ENCODE assay signal across 11 cellular contexts in the genomic region with DNA sequence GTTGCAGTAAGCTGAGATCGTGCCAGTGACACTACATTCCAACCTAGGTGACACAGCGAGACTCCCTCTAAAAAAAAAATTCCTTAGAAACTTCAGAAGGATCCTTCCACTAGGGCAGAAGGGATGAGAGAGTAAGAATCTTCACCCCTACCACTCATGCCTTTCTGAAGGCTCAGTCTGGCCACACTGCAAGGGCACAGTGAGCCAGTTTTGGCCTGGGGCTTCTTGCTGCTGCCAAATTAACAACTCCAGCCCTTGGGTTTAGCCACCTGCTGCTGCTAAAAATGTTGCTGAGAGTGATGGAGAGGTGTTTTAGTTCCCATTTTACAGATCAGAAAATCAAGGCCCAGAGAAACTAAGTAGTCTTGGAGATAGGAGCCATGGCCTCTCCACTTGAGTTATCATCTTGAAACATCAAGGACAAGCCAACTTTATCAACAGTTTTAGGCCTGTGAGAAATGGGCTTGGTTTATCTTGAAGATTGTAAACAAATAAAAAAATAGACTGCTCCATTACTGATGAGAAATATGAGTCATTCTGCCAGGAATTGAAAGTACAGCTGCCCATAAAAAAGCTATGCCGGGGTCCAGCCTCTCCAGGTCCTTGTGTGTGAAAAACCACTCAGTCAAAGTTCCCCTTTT. TPM values are rescaled to one million over a fixed set of nuclear protein-coding genes. Genes with fewer than 3 reads are reported as not detected.
DNase-seq lines count a peak whose midpoint lies in the region; TF ChIP-seq lines count a peak whose summit lies in the region.
"Had no signal": no experiment of that assay in that cellular context is flagged by ENCODE, and none has a peak within 500 bp of the region (broad histone marks: within the 10 kb centered on the region; RNA-seq: fewer than 3 reads in every experiment).

No MANE protein-coding gene starts in this region.

- intact Hi-C loops in posterior cingulate gyrus (cut with DNase I) = no loop called here

- TF ChIP-seq CTCF in MM.1S (IDR thresholded peaks at IDR 0.05; ENCODE audit: low read length) = no peak
- no peak for TF ChIP-seq CTCF in neural progenitor cell (IDR thresholded peaks at IDR 0.05)
- no peak for TF ChIP-seq CTCF in GM10266 (IDR thresholded peaks at IDR 0.05; ENCODE audit: control insufficient read depth, insufficient read depth, low read depth, missing control alignments)

- peaks cover 36% of the 10 kb centered on the region for H3F3A ChIP-seq in MM.1S (ENCODE audit: insufficient read depth, low read length)
- H3F3A ChIP-seq in neural progenitor cell (ENCODE audit: low read depth) = no peaks in the 10 kb centered on the region

- H3K9me2 ChIP-seq in MM.1S (replicated peaks; ENCODE audit: insufficient read depth, low read length) = no peaks in the 10 kb centered on the region

- H3K27me3 ChIP-seq in MM.1S (replicated peaks; ENCODE audit: insufficient read depth, low read length) (no peaks in the 10 kb centered on the region), neural progenitor cell (peaks cover 4% of the 10 kb centered on the region)

- H3K27ac ChIP-seq in MM.1S (ENCODE audit: low read length) (peak overlapping the region; percentile 49; the same call in 1 of the 2 replicates), neural progenitor cell (no peak overlapping the region), substantia nigra (ENCODE audit: low read depth, low read length, poor library complexity, severe bottlenecking) (no peak overlapping the region)
- H3K27ac ChIP-seq: coronary artery had no signal

- H3K4me3 ChIP-seq in MM.1S (ENCODE audit: low read length) (no peak overlapping the region), neural progenitor cell (no peak overlapping the region)
- H3K4me3 ChIP-seq: coronary artery had no signal

- peak overlapping the region; percentile 80 for H3K27ac Mint-ChIP-seq in activated CD4-positive, alpha-beta T cell treated with anti-CD3 and anti-CD28 coated beads, Interleukin-2, amount 10 ng/mL, durations not matched to agents 7 days and 5 days
- no peak overlapping the region for H3K27ac Mint-ChIP-seq in neural progenitor cell

- CTCF ChIA-PET in activated CD4-positive, alpha-beta T cell treated with anti-CD3 and anti-CD28 coated beads, Interleukin-2, amount 10 ng/mL, durations not matched to agents 7 days and 5 days (lab: Charles Lee) = interaction anchor here (1.0 to 1.5 kb wide), 4 partner anchors 9 to 348 kb away, joined by 3 to 8 read pairs (median 3); a partner anchor contains a TSS

- no peak overlapping the region for H3K4me3 Mint-ChIP-seq in activated CD4-positive, alpha-beta T cell treated with anti-CD3 and anti-CD28 coated beads, Interleukin-2, amount 10 ng/mL, durations not matched to agents 7 days and 5 days
- no peak overlapping the region for H3K4me3 Mint-ChIP-seq in neural progenitor cell

- H4K20me1 ChIP-seq in MM.1S (ENCODE audit: insufficient read depth, low read length) (no peaks in the 10 kb centered on the region), neural progenitor cell (ENCODE audit: low read depth) (no peaks in the 10 kb centered on the region)

- no peaks in the 10 kb centered on the region for H3K27me3 Mint-ChIP-seq in activated CD4-positive, alpha-beta T cell treated with anti-CD3 and anti-CD28 coated beads, Interleukin-2, amount 10 ng/mL, durations not matched to agents 7 days and 5 days
- H3K27me3 Mint-ChIP-seq in neural progenitor cell (ENCODE audit: insufficient read depth, low read depth) = peaks cover 6% of the 10 kb centered on the region

- H3K36me3 ChIP-seq in MM.1S (replicated peaks; ENCODE audit: insufficient read depth, low read length) (no peaks in the 10 kb centered on the region), neural progenitor cell (no peaks in the 10 kb centered on the region)

- peaks cover 8% of the 10 kb centered on the region for H3K36me3 Mint-ChIP-seq in activated CD4-positive, alpha-beta T cell treated with anti-CD3 and anti-CD28 coated beads, Interleukin-2, amount 10 ng/mL, durations not matched to agents 7 days and 5 days (ENCODE audit: low read depth)
- no peaks in the 10 kb centered on the region for H3K36me3 Mint-ChIP-seq in neural progenitor cell

- POLR2A ChIA-PET in activated CD4-positive, alpha-beta T cell treated with anti-CD3 and anti-CD28 coated beads, Interleukin-2, amount 10 ng/mL, durations not matched to agents 7 days and 5 days (lab: Charles Lee) = no interaction called here

- no peak overlapping the region for H3K9ac ChIP-seq in MM.1S (ENCODE audit: low read length)
- no peak overlapping the region for H3K9ac ChIP-seq in neural progenitor cell

- H3K9me3 Mint-ChIP-seq in activated CD4-positive, alpha-beta T cell treated with anti-CD3 and anti-CD28 coated beads, Interleukin-2, amount 10 ng/mL, durations not matched to agents 7 days and 5 days = no peaks in the 10 kb centered on the region
- H3K9me3 Mint-ChIP-seq in neural progenitor cell = no peaks in the 10 kb centered on the region

- no peaks in the 10 kb centered on the region for H3K9me3 ChIP-seq in MM.1S (replicated peaks; ENCODE audit: insufficient read depth, low read length)
- no peaks in the 10 kb centered on the region for H3K9me3 ChIP-seq in neural progenitor cell (ENCODE audit: low read depth)

- H3K4me1 Mint-ChIP-seq in activated CD4-positive, alpha-beta T cell treated with anti-CD3 and anti-CD28 coated beads, Interleukin-2, amount 10 ng/mL, durations not matched to agents 7 days and 5 days = peaks cover 53% of the 10 kb centered on the region
- H3K4me1 Mint-ChIP-seq in neural progenitor cell = no peaks in the 10 kb centered on the region

- H3K4me1 ChIP-seq in MM.1S (ENCODE audit: low read length) (peaks cover 39% of the 10 kb centered on the region), neural progenitor cell (no peaks in the 10 kb centered on the region)

- DNase-seq in activated CD4-positive, alpha-beta T cell treated with anti-CD3 and anti-CD28 coated beads, Interleukin-2, amount 10 ng/mL, durations not matched to agents 7 days and 5 days = no peak
- DNase-seq in activated CD4-positive, alpha-beta T cell treated with anti-CD3 and anti-CD28 coated beads, Interleukin-2, amount 50 U/mL, for 48 hours = no peak
- no peak for DNase-seq in MM.1S
- DNase-seq in astrocyte of the hippocampus (ENCODE audit: low read depth, low spot score) = peak; percentile 35
- DNase-seq in neural progenitor cell (ENCODE audit: low spot score) = no peak
- no peak for DNase-seq in posterior cingulate gyrus
- no peak for DNase-seq in substantia nigra (lab: John Stamatoyannopoulos, UW)
- no peak for DNase-seq in GM10266 (ENCODE audit: extremely low spot score)
- DNase-seq: NCI-H2081; stimulated activated CD4-positive, alpha-beta T cell treated with anti-CD3 and anti-CD28 coated beads, Interleukin-4, amount 100 ng/mL, for 24 hours had no signal

- no peak overlapping the region for H3K4me2 ChIP-seq in MM.1S (ENCODE audit: low read depth, low read length)
- H3K4me2 ChIP-seq in neural progenitor cell = no peak overlapping the region

- H3K79me2 ChIP-seq in MM.1S (ENCODE audit: low read length) (peaks cover 18% of the 10 kb centered on the region), neural progenitor cell (ENCODE audit: low read depth) (no peaks in the 10 kb centered on the region)

- H2AFZ ChIP-seq in MM.1S (ENCODE audit: low read length) = no peak overlapping the region
- H2AFZ ChIP-seq in neural progenitor cell (replicated peaks) = peak overlapping the region; percentile 37

RNA-seq across cellular contexts. Expression of a gene that starts 31.9 kb away (rescaled TPM):
- total RNA-seq in activated CD4-positive, alpha-beta T cell treated with anti-CD3 and anti-CD28 coated beads, Interleukin-2, amount 10 ng/mL, durations not matched to agents 7 days and 5 days = 10 to 100 TPM; 73.6 to 77.7 TPM
- 2.1 and 3.1 TPM in 2 replicates for total RNA-seq in neural progenitor cell (ENCODE audit: low replicate concordance)

RNA-seq across cellular contexts. Expression of a gene that starts 45.5 kb away (rescaled TPM):
- total RNA-seq in activated CD4-positive, alpha-beta T cell treated with anti-CD3 and anti-CD28 coated beads, Interleukin-2, amount 10 ng/mL, durations not matched to agents 7 days and 5 days = 10 to 100 TPM; 45.0 to 49.6 TPM
- total RNA-seq in neural progenitor cell (ENCODE audit: low replicate concordance) = 1.4 and 2.2 TPM in 2 replicates

Comparison
In these comparisons a context has a peak if more than half of its experiments do, and no peak if none do; other contexts are left out.
1. RNA of a gene that starts 31.9 kb away (total RNA-seq): 73.6 to 77.7 TPM in activated CD4-positive, alpha-beta T cell treated with anti-CD3 and anti-CD28 coated beads, Interleukin-2, amount 10 ng/mL, durations not matched to agents 7 days and 5 days; 2.1 to 3.1 TPM in neural progenitor cell; every median in the first group is over 10 times any median in the second.
2. RNA of a gene that starts 45.5 kb away (total RNA-seq): 45.0 to 49.6 TPM in activated CD4-positive, alpha-beta T cell treated with anti-CD3 and anti-CD28 coated beads, Interleukin-2, amount 10 ng/mL, durations not matched to agents 7 days and 5 days; 1.4 to 2.2 TPM in neural progenitor cell; every median in the first group is over 10 times any median in the second.